ENCODE assay signal across 25 cellular contexts in the genomic region with DNA sequence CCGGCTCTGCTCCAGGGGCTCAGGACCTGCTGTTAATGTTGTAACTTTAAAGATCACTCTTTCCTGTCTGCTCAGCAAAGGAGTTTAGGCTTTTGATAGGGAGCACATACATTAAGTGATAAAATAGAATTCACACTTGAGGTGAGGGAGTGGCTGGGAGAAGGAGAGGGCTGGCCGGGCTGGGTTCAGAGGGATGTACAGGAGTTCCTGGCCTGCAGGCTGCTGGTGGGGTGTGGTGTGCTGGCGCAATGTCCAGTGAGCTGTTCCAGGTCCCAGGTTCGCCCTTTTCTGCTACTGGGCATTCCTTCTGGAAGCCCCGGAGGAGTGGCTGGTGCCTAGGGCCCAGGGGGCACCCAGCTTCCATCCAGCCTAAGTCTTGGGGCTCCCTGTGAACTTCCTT. TPM values are rescaled to one million over a fixed set of nuclear protein-coding genes. Genes with fewer than 3 reads are reported as not detected.
"Had no signal": no experiment of that assay in that cellular context is flagged by ENCODE, and none has a peak within 500 bp of the region (broad histone marks: within the 10 kb centered on the region; RNA-seq: fewer than 3 reads in every experiment).

No MANE protein-coding gene starts in this region.

- ATAC-seq: natural killer cell; stimulated activated effector memory CD8-positive, alpha-beta T cell treated with anti-CD3 and anti-CD28 coated beads, Interleukin-12 subunit alpha, Interleukin-12 subunit beta, amount 100 ng/mL, for 72 hours had no signal

- H3K36me3 Mint-ChIP-seq: natural killer cell; stimulated activated effector memory CD8-positive, alpha-beta T cell treated with anti-CD3 and anti-CD28 coated beads, Interleukin-12 subunit alpha, Interleukin-12 subunit beta, amount 100 ng/mL, for 72 hours had no signal

- H3K4me1 Mint-ChIP-seq: natural killer cell; stimulated activated effector memory CD8-positive, alpha-beta T cell treated with anti-CD3 and anti-CD28 coated beads, Interleukin-12 subunit alpha, Interleukin-12 subunit beta, amount 100 ng/mL, for 72 hours had no signal

- H3K9me3 ChIP-seq: esophagus squamous epithelium, heart right ventricle, left lung, prostate gland, right atrium auricular region, sigmoid colon, stomach, thyroid gland, vagina had no signal

- H3K79me2 ChIP-seq: parathyroid adenoma had no signal

- H3K4me3 Mint-ChIP-seq: natural killer cell; neural crest cell; stimulated activated effector memory CD8-positive, alpha-beta T cell treated with anti-CD3 and anti-CD28 coated beads, Interleukin-12 subunit alpha, Interleukin-12 subunit beta, amount 100 ng/mL, for 72 hours had no signal

- H3K4me1 ChIP-seq: left lung, parathyroid adenoma, prostate gland, sigmoid colon, thyroid gland, vagina had no signal

- H3K27me3 ChIP-seq: esophagus squamous epithelium, heart right ventricle, left lung, right atrium auricular region, sigmoid colon, thyroid gland, vagina had no signal

- H3K27ac Mint-ChIP-seq: natural killer cell; stimulated activated effector memory CD8-positive, alpha-beta T cell treated with anti-CD3 and anti-CD28 coated beads, Interleukin-12 subunit alpha, Interleukin-12 subunit beta, amount 100 ng/mL, for 72 hours had no signal

- H3K9me3 Mint-ChIP-seq: natural killer cell; neural crest cell; stimulated activated effector memory CD8-positive, alpha-beta T cell treated with anti-CD3 and anti-CD28 coated beads, Interleukin-12 subunit alpha, Interleukin-12 subunit beta, amount 100 ng/mL, for 72 hours had no signal

- H3K4me3 ChIP-seq: coronary artery, esophagus squamous epithelium, heart right ventricle, left lung, prostate gland, right atrium auricular region, sigmoid colon, stomach, thyroid gland, vagina had no signal

- H3K27ac ChIP-seq: coronary artery, esophagus squamous epithelium, heart right ventricle, left lung, parathyroid adenoma, prostate gland, right atrium auricular region, sigmoid colon, stomach, thyroid gland, vagina had no signal

- H3K36me3 ChIP-seq: esophagus squamous epithelium, left lung, prostate gland, right atrium auricular region, sigmoid colon, stomach, thyroid gland, vagina had no signal

- H3K9ac ChIP-seq: parathyroid adenoma had no signal

- H2AFZ ChIP-seq: parathyroid adenoma had no signal

- DNase-seq: effector memory CD4-positive, alpha-beta T cell; esophagus squamous epithelium; foreskin melanocyte; glutamatergic neuron; hippocampal formation; left lung; mesendoderm; natural killer cell; sigmoid colon; stimulated activated CD4-positive, alpha-beta T cell treated with anti-CD3 and anti-CD28 coated beads, Interleukin-2, amount 100 ng/mL, for 24 hours; stimulated activated CD4-positive, alpha-beta T cell treated with anti-CD3 and anti-CD28 coated beads, Interleukin-4, amount 100 ng/mL, for 24 hours; stimulated activated naive CD4-positive, alpha-beta T cell treated with Interleukin-2 at 50 U/mL for 16 hours; stomach; thyroid gland; trophoblast cell had no signal

RNA-seq across cellular contexts. Expression of gene KIF26A, which starts 17.8 kb away (rescaled TPM):
- total RNA-seq: mononuclear cell, natural killer cell, osteoblast had no signal
